ENCODE assay signal across 8 cellular contexts in genomic region chr17:17237026-17237799, GRCh38. TPM values are rescaled to one million over a fixed set of nuclear protein-coding genes. Genes with fewer than 3 reads are reported as not detected.
DNase-seq lines count a peak whose midpoint lies in the region; FAIRE-seq and TF ChIP-seq lines count a peak whose summit lies in the region.

TSS of gene FLCN (minus strand) at chr17:17237168. CDS start at chr17:17228137, 9,031 bp downstream.

- peaks cover 8% of the 10 kb centered on the region for H3K36me3 Mint-ChIP-seq in nephron progenitor cell (ENCODE audit: low read depth)
- peaks cover 2% of the 10 kb centered on the region for H3K36me3 Mint-ChIP-seq in stimulated activated naive CD8-positive, alpha-beta T cell treated with anti-CD3 and anti-CD28 coated beads, Interleukin-15, Interleukin-2, amounts not matched to agents 100 ng/mL and 50 ng/mL, for 24 hours (ENCODE audit: low read depth)

- H3K4me3 Mint-ChIP-seq in nephron progenitor cell, result peak within 1 kb of the TSS; percentile 91
- H3K4me3 Mint-ChIP-seq in stimulated activated naive CD8-positive, alpha-beta T cell treated with anti-CD3 and anti-CD28 coated beads, Interleukin-15, Interleukin-2, amounts not matched to agents 100 ng/mL and 50 ng/mL, for 24 hours, result peak within 1 kb of the TSS; percentile 96

- H3K27ac Mint-ChIP-seq in nephron progenitor cell, result peak within 1 kb of the TSS; percentile 100
- H3K27ac Mint-ChIP-seq in stimulated activated naive CD8-positive, alpha-beta T cell treated with anti-CD3 and anti-CD28 coated beads, Interleukin-15, Interleukin-2, amounts not matched to agents 100 ng/mL and 50 ng/mL, for 24 hours, result peak within 1 kb of the TSS; percentile 99

- peaks cover 31% of the 10 kb centered on the region for H3K4me1 Mint-ChIP-seq in nephron progenitor cell
- H3K4me1 Mint-ChIP-seq in stimulated activated naive CD8-positive, alpha-beta T cell treated with anti-CD3 and anti-CD28 coated beads, Interleukin-15, Interleukin-2, amounts not matched to agents 100 ng/mL and 50 ng/mL, for 24 hours (ENCODE audit: low read depth), result peaks cover 45% of the 10 kb centered on the region

- H3K4me3 ChIP-seq in fibroblast of the aortic adventitia (ENCODE audit: low read depth, low read length), result peak within 1 kb of the TSS; percentile 99

- FAIRE-seq in H54 (lab: Jason Lieb, UNC), result no peak

- H3K27me3 Mint-ChIP-seq in nephron progenitor cell (ENCODE audit: low read depth, poor library complexity), result peaks cover 6% of the 10 kb centered on the region
- H3K27me3 Mint-ChIP-seq in stimulated activated naive CD8-positive, alpha-beta T cell treated with anti-CD3 and anti-CD28 coated beads, Interleukin-15, Interleukin-2, amounts not matched to agents 100 ng/mL and 50 ng/mL, for 24 hours, result no peaks in the 10 kb centered on the region

- TF ChIP-seq POLR2A in H54 (IDR thresholded peaks at IDR 0.05; ENCODE audit: low read depth, low read length) (peak; percentile 91), Raji (IDR thresholded peaks at IDR 0.05; ENCODE audit: insufficient read depth, low read depth, low read length) (peak; percentile 84)

- TF ChIP-seq CTCF in fibroblast of the aortic adventitia (IDR thresholded peaks at IDR 0.05; ENCODE audit: insufficient read depth, low read length) (no peak), nephron progenitor cell (IDR thresholded peaks at IDR 0.05) (no peak)

- DNase-seq in ELR (ENCODE audit: low read depth) (peak; percentile 90), H54 (ENCODE audit: insufficient read length, low spot score) (peak; percentile 92), LoVo (ENCODE audit: low spot score) (peak; percentile 87), fibroblast of the aortic adventitia (ENCODE audit: low read depth) (peak; percentile 94), nephron progenitor cell (peak; percentile 81)
- peak; percentile 98 for DNase-seq in activated effector memory CD4-positive, alpha-beta T cell treated with anti-CD3 and anti-CD28 coated beads, Interleukin-2, amount 50 U/mL, for 16 hours

- H3K9me3 Mint-ChIP-seq in nephron progenitor cell, result no peaks in the 10 kb centered on the region
- no peaks in the 10 kb centered on the region for H3K9me3 Mint-ChIP-seq in stimulated activated naive CD8-positive, alpha-beta T cell treated with anti-CD3 and anti-CD28 coated beads, Interleukin-15, Interleukin-2, amounts not matched to agents 100 ng/mL and 50 ng/mL, for 24 hours

RNA-seq across cellular contexts. Expression of gene FLCN, which starts in this region (rescaled TPM):
- total RNA-seq in fibroblast of the aortic adventitia (ENCODE audit: low replicate concordance), result 67.3 and 78.2 TPM in 2 replicates

Comparison
In these comparisons a context has a peak if more than half of its experiments do, and no peak if none do; other contexts are left out.
1. Peak in every context shown above with its lines: DNase-seq and H3K4me3 ChIP-seq.